ENCODE assay signal across 1 cellular context in genomic region chr19:8218127-8218526, GRCh38. TPM values are rescaled to one million over a fixed set of nuclear protein-coding genes. Genes with fewer than 3 reads are reported as not detected.
"Had no signal": no experiment of that assay in that cellular context is flagged by ENCODE, and none has a peak within 500 bp of the region (broad histone marks: within the 10 kb centered on the region; RNA-seq: fewer than 3 reads in every experiment).

No MANE protein-coding gene starts in this region.

RNA-seq across cellular contexts. Expression of gene CERS4, which starts 9.0 kb away (rescaled TPM):
- total RNA-seq: LHCN-M2 had no signal
